Comparison of ENCODE assay signal across 10 cellular contexts in the genomic region with DNA sequence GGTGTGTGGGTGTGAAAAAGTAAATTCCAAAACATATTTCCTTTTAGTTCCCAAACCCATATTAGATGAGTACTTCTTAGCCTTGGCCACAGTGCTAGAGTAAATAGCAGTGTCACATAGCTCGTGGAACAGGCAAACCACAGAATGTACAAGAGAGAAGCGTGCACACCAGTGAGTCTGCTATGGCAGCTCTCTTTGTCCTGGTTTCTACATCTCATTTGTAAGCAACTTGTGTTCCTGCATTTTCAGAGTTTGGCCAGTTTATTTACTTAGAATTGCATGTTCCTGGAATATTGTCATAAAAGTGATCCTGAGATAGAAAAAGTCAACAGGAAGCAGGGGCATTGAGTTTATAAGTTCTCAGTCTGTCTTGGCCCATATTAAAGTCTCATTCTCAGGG.
DNase-seq lines count a peak whose midpoint lies in the region; ATAC-seq and TF ChIP-seq lines count a peak whose summit lies in the region.
"Had no signal": no experiment of that assay in that cellular context is flagged by ENCODE, and none has a peak within 500 bp of the region (broad histone marks: within the 10 kb centered on the region; RNA-seq: fewer than 3 reads in every experiment).

No MANE protein-coding gene starts in this region.

- H3K27ac ChIP-seq in BLaER1 treated with 17β-estradiol and CSF1 and Interleukin-3, amounts not matched to agents 10 nM and 100 nM = peak overlapping the region in 7 of 11 experiments; percentile 6 to 87 (median 41); a peak in 7 of 22 replicates

- H3K9me3 Mint-ChIP-seq in nephron = no peaks in the 10 kb centered on the region

- peaks cover 0 to 6% (median 0%) of the 10 kb centered on the region in 11 experiments; a peak in 3 of 22 replicates for H3K27me3 ChIP-seq in BLaER1 treated with 17β-estradiol and CSF1 and Interleukin-3, amounts not matched to agents 10 nM and 100 nM

- peak overlapping the region; percentile 78 to 96 (median 90) for H3K4me2 ChIP-seq in BLaER1 treated with 17β-estradiol and CSF1 and Interleukin-3, amounts not matched to agents 10 nM and 100 nM

- no peak overlapping the region for H3K4me3 Mint-ChIP-seq in nephron

- H3K27ac Mint-ChIP-seq in nephron = peak overlapping the region; percentile 88 to 95 (median 94)

- no peak overlapping the region for H3K4me3 ChIP-seq in BLaER1 treated with 17β-estradiol and CSF1 and Interleukin-3, amounts not matched to agents 10 nM and 100 nM
- H3K4me3 ChIP-seq in choroid plexus epithelial cell (ENCODE audit: low read depth, low read length) = no peak overlapping the region

- no peak overlapping the region for H3K9ac ChIP-seq in BLaER1 treated with 17β-estradiol and CSF1 and Interleukin-3, amounts not matched to agents 10 nM and 100 nM

- H3K9me3 ChIP-seq in BLaER1 treated with 17β-estradiol and CSF1 and Interleukin-3, amounts not matched to agents 10 nM and 100 nM (replicated peaks in 1 of 11) = peaks cover 0 to 20% (median 17%) of the 10 kb centered on the region in 11 experiments; a peak in 17 of 22 replicates

- no peaks in the 10 kb centered on the region for H3K27me3 Mint-ChIP-seq in nephron (ENCODE audit: low read depth)

- peaks cover 97% of the 10 kb centered on the region for H3K4me1 Mint-ChIP-seq in nephron

- H4K20me1 ChIP-seq in BLaER1 treated with 17β-estradiol and CSF1 and Interleukin-3, amounts not matched to agents 10 nM and 100 nM = peaks cover 0 to 32% (median 0%) of the 10 kb centered on the region in 11 experiments; a peak in 6 of 22 replicates

- TF ChIP-seq CTCF in choroid plexus epithelial cell (conservative IDR thresholded peaks at IDR 0.05; ENCODE audit: low read depth, low read length) = no peak
- TF ChIP-seq CTCF in nephron (IDR thresholded peaks at IDR 0.05; ENCODE audit: unreplicated experiment in 3 of 3) = no peak

- H3K4me1 ChIP-seq in BLaER1 treated with 17β-estradiol and CSF1 and Interleukin-3, amounts not matched to agents 10 nM and 100 nM = peaks cover 92 to 100% (median 100%) of the 10 kb centered on the region in 10 experiments

- peak; percentile 20 to 23 for DNase-seq in Kasumi-1 (lab: John Stamatoyannopoulos, UW)
- DNase-seq in choroid plexus epithelial cell (ENCODE audit: low read depth) = peak; percentile 87
- DNase-seq in NCI-H748 treated with DMSO at 0.1 percent for 48 hours (lab: John Stamatoyannopoulos, UW) = no peak
- DNase-seq in effector CD4-positive, alpha-beta T cell = no peak
- DNase-seq: activated CD4-positive, alpha-beta T cell treated with anti-CD3 and anti-CD28 coated beads, Interleukin-2, amount 50 U/mL, for 48 hours; GDM1 had no signal

- no peak for ATAC-seq in HG02870 (IDR thresholded peaks at IDR 0.05; ENCODE audit: unreplicated experiment)
- no peak for ATAC-seq in GM18517 (IDR thresholded peaks at IDR 0.05; ENCODE audit: unreplicated experiment)

- peaks cover 9% of the 10 kb centered on the region for H3K36me3 Mint-ChIP-seq in nephron (ENCODE audit: low read depth)

- peaks cover 0 to 17% (median 4%) of the 10 kb centered on the region in 11 experiments; a peak in 10 of 22 replicates for H3K36me3 ChIP-seq in BLaER1 treated with 17β-estradiol and CSF1 and Interleukin-3, amounts not matched to agents 10 nM and 100 nM

Comparison
In these comparisons a context has a peak if more than half of its experiments do, and no peak if none do; other contexts are left out.
1. DNase-seq: peak in Kasumi-1 (2 of 2) and choroid plexus epithelial cell (single experiment); none in NCI-H748 treated with DMSO at 0.1 percent for 48 hours (single experiment) and effector CD4-positive, alpha-beta T cell (single experiment).